8 cellular contexts compared by ENCODE assay signal in the genomic region with DNA sequence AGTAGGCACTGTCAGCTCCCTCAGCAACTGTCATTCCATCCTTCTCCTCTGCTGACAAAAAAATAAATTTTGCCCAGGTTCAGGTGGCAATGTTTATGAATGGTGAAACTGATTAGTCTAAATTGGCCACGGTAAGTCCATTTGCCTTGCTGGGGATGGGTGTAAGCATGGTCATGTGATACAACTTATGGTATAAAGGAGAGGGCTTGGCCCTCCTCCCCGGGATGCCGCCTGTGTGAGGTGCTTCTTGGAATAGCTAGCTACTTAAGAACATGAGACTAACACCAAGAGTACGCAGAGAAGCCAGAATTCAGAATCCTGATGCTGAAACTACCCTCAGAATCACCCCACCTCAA.
DNase-seq lines count a peak whose midpoint lies in the region; ATAC-seq and TF ChIP-seq lines count a peak whose summit lies in the region.
"Had no signal": no experiment of that assay in that cellular context is flagged by ENCODE, and none has a peak within 500 bp of the region (broad histone marks: within the 10 kb centered on the region; RNA-seq: fewer than 3 reads in every experiment).

No MANE protein-coding gene starts in this region.

- TF ChIP-seq RAD21 in Ishikawa (IDR thresholded peaks at IDR 0.05; ENCODE audit: low read depth) = no peak

- H3K27me3 ChIP-seq in heart left ventricle (no peaks in the 10 kb centered on the region), thoracic aorta (replicated peaks; ENCODE audit: insufficient read depth) (no peaks in the 10 kb centered on the region)

- TF ChIP-seq POLR2A in heart left ventricle (IDR thresholded peaks at IDR 0.05) = no peak

- ATAC-seq in GM19397 (IDR thresholded peaks at IDR 0.05; ENCODE audit: unreplicated experiment) (peak; percentile 8), heart left ventricle (peak in 2 of 4 donors; percentile 1), thoracic aorta (ENCODE audit: insufficient number of reproducible peaks, low FRiP score, low read depth) (no peak)

- H3K4me3 ChIP-seq in heart left ventricle = no peak overlapping the region
- H3K4me3 ChIP-seq in thoracic aorta = no peak overlapping the region
- H3K4me3 ChIP-seq: mucosa of descending colon had no signal

- intact Hi-C loops in heart left ventricle (cut with DNase I) = loop anchor here (1.0 to 5.0 kb wide), 4 partner anchors 57 to 149 kb away; partner anchors contain the start of gene MAP3K5 (in 7 of the 10)

- 83 to 87% (median 85%) methylated on average over 4 of the region's 4 CpGs for WGBS in heart left ventricle, 4 donors

- DNase-seq in heart left ventricle (no peak), thoracic aorta (ENCODE audit: low spot score) (no peak), T1000 (lab: John Stamatoyannopoulos, UW) (no peak), dedifferentiated amniotic fluid mesenchymal stem cell (ENCODE audit: extremely low spot score) (no peak)
- DNase-seq in stimulated activated CD8-positive, alpha-beta memory T cell treated with anti-CD3 and anti-CD28 coated beads, Interleukin-4, amount 100 ng/mL, for 48 hours = no peak

- H3K4me1 ChIP-seq in heart left ventricle (peaks cover 0 to 56% (median 23%) of the 10 kb centered on the region in 12 donors), thoracic aorta (ENCODE audit: control insufficient read depth in 1 of 2, low read depth in 2 of 2) (peaks cover 38 to 57% of the 10 kb centered on the region in 2 donors)

- TF ChIP-seq CTCF in heart left ventricle (IDR thresholded peaks at IDR 0.05) (no peak), thoracic aorta (IDR thresholded peaks at IDR 0.05) (no peak)

- no peak for TF ChIP-seq EP300 in Ishikawa (IDR thresholded peaks at IDR 0.05; ENCODE audit: borderline replicate concordance)

- H3K36me3 ChIP-seq in heart left ventricle (peaks cover 0 to 14% (median 6%) of the 10 kb centered on the region in 9 donors), thoracic aorta (peaks cover under 1% of the 10 kb centered on the region)

- no peaks in the 10 kb centered on the region for H3K9me3 ChIP-seq in heart left ventricle
- H3K9me3 ChIP-seq in thoracic aorta = no peaks in the 10 kb centered on the region
- H3K9me3 ChIP-seq: mucosa of descending colon had no signal

- H3K27ac ChIP-seq in heart left ventricle = peak overlapping the region in 10 of 12 donors; percentile 36 to 76 (median 62)
- H3K27ac ChIP-seq in thoracic aorta = peak overlapping the region; percentile 56 to 82

TF ChIP-seq in Ishikawa, 13 proteins besides CTCF, POLR2A, EP300 and RAD21:
- TF ChIP-seq FOXM1 (IDR thresholded peaks at IDR 0.05; ENCODE audit: borderline replicate concordance, low read depth) (no peak), USF1 (IDR thresholded peaks at IDR 0.05) (peak; percentile 38; the same call in 1 of the 2 replicates)
TF ChIP-seq in Ishikawa: peak in this region for 1.
